26 cellular contexts compared by ENCODE assay signal in the genomic region with DNA sequence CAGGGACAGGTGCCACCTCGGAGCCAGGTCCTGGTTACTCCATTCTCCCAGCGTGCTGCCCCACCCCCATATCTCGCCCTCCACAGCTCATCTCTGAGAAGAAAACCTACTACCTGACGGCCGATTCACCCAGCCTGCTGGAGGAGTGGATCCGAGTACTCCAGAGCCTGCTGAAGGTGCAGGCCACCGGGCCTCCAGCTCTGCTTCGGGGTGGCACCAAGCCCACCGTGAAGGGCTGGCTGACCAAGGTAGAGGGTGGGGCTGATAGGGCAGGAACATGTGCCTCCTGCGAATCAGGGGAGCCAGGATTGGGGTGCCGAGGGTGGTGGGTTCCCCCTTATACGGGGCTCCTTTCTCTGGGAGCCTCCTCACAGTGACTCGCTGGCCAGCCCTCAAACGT. TPM values are rescaled to one million over a fixed set of nuclear protein-coding genes. Genes with fewer than 3 reads are reported as not detected.
"Had no signal": no experiment of that assay in that cellular context is flagged by ENCODE, and none has a peak within 500 bp of the region (broad histone marks: within the 10 kb centered on the region; RNA-seq: fewer than 3 reads in every experiment).

No MANE protein-coding gene starts in this region.

- H3K36me3 Mint-ChIP-seq: neural progenitor cell had no signal

- H3K4me3 Mint-ChIP-seq: effector memory CD8-positive, alpha-beta T cell; nephron; neural progenitor cell; type B pancreatic cell had no signal

- H3K9me3 ChIP-seq: esophagus squamous epithelium, heart right ventricle, left lung, ovary, testis, tibial artery, uterus had no signal

- ATAC-seq: effector memory CD8-positive, alpha-beta T cell; heart right ventricle; left cardiac atrium; left lung; stimulated activated naive CD8-positive, alpha-beta T cell treated with anti-CD3 and anti-CD28 coated beads, Interleukin-15, Interleukin-2, amounts not matched to agents 100 U/mL and 50 U/mL, for 24 hours had no signal

- H3K4me1 Mint-ChIP-seq: nephron had no signal

- H3K27me3 Mint-ChIP-seq: type B pancreatic cell had no signal

- H3K4me1 ChIP-seq: esophagus squamous epithelium, heart right ventricle, left lung, neural progenitor cell, testis, tibial artery, uterus had no signal

- DNase-seq: cortex of kidney; effector memory CD8-positive, alpha-beta T cell; erythroblast; esophagus squamous epithelium; foreskin melanocyte; glutamatergic neuron; heart right ventricle; hippocampal formation; left cardiac atrium; left lung; occipital lobe; ovary; stimulated activated CD4-positive, alpha-beta T cell treated with anti-CD3 and anti-CD28 coated beads, Interleukin-12 subunit alpha, Interleukin-12 subunit beta, amount 100 ng/mL, for 4 hours; stimulated activated CD4-positive, alpha-beta T cell treated with anti-CD3 and anti-CD28 coated beads, Interleukin-1b, Interleukin-23, amount 100 ng/mL, for 48 hours; stimulated activated CD4-positive, alpha-beta T cell treated with anti-CD3 and anti-CD28 coated beads, Interleukin-4, amount 100 ng/mL, for 1 hour; stimulated activated CD8-positive, alpha-beta memory T cell treated with anti-CD3 and anti-CD28 coated beads, Interleukin-4, amount 100 ng/mL, for 48 hours; stimulated activated naive CD8-positive, alpha-beta T cell treated with anti-CD3 and anti-CD28 coated beads, Interleukin-15, Interleukin-2, amounts not matched to agents 100 U/mL and 50 U/mL, for 24 hours; substantia nigra; testis; uterus had no signal

- H3K27me3 ChIP-seq: esophagus squamous epithelium, heart right ventricle, left lung, neural progenitor cell, ovary, testis, uterus had no signal

- H3K27ac Mint-ChIP-seq: effector memory CD8-positive, alpha-beta T cell; nephron; neural progenitor cell; type B pancreatic cell had no signal

- H3K36me3 ChIP-seq: left lung, neural progenitor cell, ovary, uterus had no signal

- H3K27ac ChIP-seq: esophagus squamous epithelium, heart right ventricle, left lung, neural progenitor cell, ovary, skin epidermis, testis, tibial artery, uterus had no signal

- H3K9me3 Mint-ChIP-seq: effector memory CD8-positive, alpha-beta T cell; nephron; neural progenitor cell; type B pancreatic cell had no signal

- H3K4me3 ChIP-seq: esophagus squamous epithelium, heart right ventricle, left lung, neural progenitor cell, ovary, skin epidermis, testis, tibial artery, uterus had no signal

RNA-seq across cellular contexts. Expression of a gene that starts 41.1 kb away (rescaled TPM):
- total RNA-seq: mononuclear cell had no signal
